29 cellular contexts compared by ENCODE assay signal in the genomic region with DNA sequence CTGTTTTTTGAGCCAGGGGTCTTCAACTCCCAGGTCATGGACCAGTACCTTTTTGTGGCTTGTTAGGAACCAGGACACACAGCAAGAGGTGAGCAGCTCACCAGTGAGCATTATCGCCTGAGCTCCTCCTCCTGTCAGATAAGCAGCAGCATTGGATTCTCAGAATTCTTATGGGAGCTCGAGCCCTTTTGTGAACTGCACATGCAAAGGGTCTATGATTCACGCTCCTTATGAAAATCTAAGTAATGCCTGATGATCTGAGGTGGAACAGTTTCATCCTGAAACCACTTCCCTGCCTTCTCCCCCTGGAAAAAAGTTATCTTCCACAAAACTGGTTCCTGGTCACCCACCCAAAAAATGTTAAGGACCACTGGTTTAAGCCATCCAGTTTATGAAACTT.
"Had no signal": no experiment of that assay in that cellular context is flagged by ENCODE, and none has a peak within 500 bp of the region (broad histone marks: within the 10 kb centered on the region; RNA-seq: fewer than 3 reads in every experiment).

No MANE protein-coding gene starts in this region.

- H3K9me3 ChIP-seq: body of pancreas, esophagus squamous epithelium had no signal

- H3K27ac ChIP-seq: body of pancreas, epithelial cell of prostate, esophagus squamous epithelium, VCaP had no signal

- H3K36me3 Mint-ChIP-seq: activated naive CD8-positive, alpha-beta T cell had no signal

- H3K4me1 ChIP-seq: body of pancreas, esophagus squamous epithelium had no signal

- H3K4me3 ChIP-seq: body of pancreas, esophagus squamous epithelium had no signal

- H3K9me3 Mint-ChIP-seq: activated CD4-positive, alpha-beta T cell treated with anti-CD3 and anti-CD28 coated beads, Interleukin-2, amount 10 ng/mL, durations not matched to agents 7 days and 5 days had no signal

- H3K27me3 ChIP-seq: body of pancreas, esophagus squamous epithelium had no signal

- H3K4me3 Mint-ChIP-seq: activated CD4-positive, alpha-beta memory T cell treated with anti-CD3 and anti-CD28 coated beads, Interleukin-2, amount 10 ng/mL, durations not matched to agents 7 days and 5 days; activated CD4-positive, alpha-beta T cell treated with anti-CD3 and anti-CD28 coated beads, Interleukin-2, amount 10 ng/mL, durations not matched to agents 7 days and 5 days; activated naive CD8-positive, alpha-beta T cell; activated T-cell treated with anti-CD3 and anti-CD28 coated beads, Interleukin-2, amount 50 U/mL, for 24 hours; activated T-cell treated with anti-CD3 and anti-CD28 coated beads, Interleukin-2, amount 50 U/mL, for 72 hours; activated T-helper 17 cell treated with anti-CD3 and anti-CD28 coated beads, Interleukin-2, amount 50 U/mL, for 72 hours; effector memory CD8-positive, alpha-beta T cell; WTC11 had no signal

- H3K36me3 ChIP-seq: esophagus squamous epithelium had no signal

- H3K27ac Mint-ChIP-seq: activated CD4-positive, alpha-beta memory T cell treated with anti-CD3 and anti-CD28 coated beads, Interleukin-2, amount 10 ng/mL, durations not matched to agents 7 days and 5 days; activated CD4-positive, alpha-beta T cell treated with anti-CD3 and anti-CD28 coated beads, Interleukin-2, amount 10 ng/mL, durations not matched to agents 7 days and 5 days; activated naive CD8-positive, alpha-beta T cell; activated T-cell treated with anti-CD3 and anti-CD28 coated beads, Interleukin-2, amount 50 U/mL, for 24 hours; activated T-cell treated with anti-CD3 and anti-CD28 coated beads, Interleukin-2, amount 50 U/mL, for 72 hours; activated T-helper 17 cell treated with anti-CD3 and anti-CD28 coated beads, Interleukin-2, amount 50 U/mL, for 72 hours; effector memory CD8-positive, alpha-beta T cell; WTC11 had no signal

- H3K27me3 Mint-ChIP-seq: activated CD4-positive, alpha-beta memory T cell treated with anti-CD3 and anti-CD28 coated beads, Interleukin-2, amount 10 ng/mL, durations not matched to agents 7 days and 5 days; activated CD4-positive, alpha-beta T cell treated with anti-CD3 and anti-CD28 coated beads, Interleukin-2, amount 10 ng/mL, durations not matched to agents 7 days and 5 days; activated naive CD8-positive, alpha-beta T cell; activated T-cell treated with anti-CD3 and anti-CD28 coated beads, Interleukin-2, amount 50 U/mL, for 24 hours; activated T-helper 17 cell treated with anti-CD3 and anti-CD28 coated beads, Interleukin-2, amount 50 U/mL, for 72 hours; effector memory CD8-positive, alpha-beta T cell had no signal

- ATAC-seq: activated T-cell treated with anti-CD3 and anti-CD28 coated beads, Interleukin-2, amount 50 U/mL, for 72 hours; activated T-helper 17 cell treated with anti-CD3 and anti-CD28 coated beads, Interleukin-2, amount 50 U/mL, for 72 hours; body of pancreas; effector memory CD8-positive, alpha-beta T cell; WTC11 had no signal

- H3K4me1 Mint-ChIP-seq: activated CD4-positive, alpha-beta memory T cell treated with anti-CD3 and anti-CD28 coated beads, Interleukin-2, amount 10 ng/mL, durations not matched to agents 7 days and 5 days; activated CD4-positive, alpha-beta T cell treated with anti-CD3 and anti-CD28 coated beads, Interleukin-2, amount 10 ng/mL, durations not matched to agents 7 days and 5 days; activated T-helper 17 cell treated with anti-CD3 and anti-CD28 coated beads, Interleukin-2, amount 50 U/mL, for 72 hours; WTC11 had no signal

- DNase-seq: activated CD4-positive, alpha-beta memory T cell treated with anti-CD3 and anti-CD28 coated beads, Interleukin-2, amount 10 ng/mL, durations not matched to agents 7 days and 5 days; activated CD4-positive, alpha-beta T cell treated with anti-CD3 and anti-CD28 coated beads for 1 hour; activated CD4-positive, alpha-beta T cell treated with anti-CD3 and anti-CD28 coated beads for 4 hours; activated CD4-positive, alpha-beta T cell treated with anti-CD3 and anti-CD28 coated beads, Interleukin-2, amount 10 ng/mL, durations not matched to agents 7 days and 5 days; activated CD4-positive, alpha-beta T cell treated with anti-CD3 and anti-CD28 coated beads, Interleukin-2, amount 50 U/mL, for 4 hours; activated CD8-positive, alpha-beta memory T cell treated with anti-CD3 and anti-CD28 coated beads, Interleukin-2, amount 50 U/mL, for 48 hours; activated effector memory CD4-positive, alpha-beta T cell treated with Interleukin-2 at 50 U/mL for 16 hours; activated gamma-delta T cell treated with Interleukin-2 at 50 U/mL for 16 hours; activated naive CD4-positive, alpha-beta T cell treated with anti-CD3 and anti-CD28 coated beads, Interleukin-2, amount 50 U/mL, for 16 hours; activated naive CD4-positive, alpha-beta T cell treated with Interleukin-2 at 50 U/mL for 16 hours; activated T-cell treated with anti-CD3 and anti-CD28 coated beads for 4 hours; activated T-cell treated with anti-CD3 and anti-CD28 coated beads, Interleukin-2, amount 50 U/mL, for 24 hours; activated T-cell treated with anti-CD3 and anti-CD28 coated beads, Interleukin-2, amount 50 U/mL, for 72 hours; amygdala; aorta; body of pancreas; caudate nucleus; cortex of kidney; dermis blood vessel endothelial cell; effector CD4-positive, alpha-beta T cell; effector memory CD8-positive, alpha-beta T cell; esophagus squamous epithelium; head of caudate nucleus; T-helper 2 cell had no signal
